34 cellular contexts compared by ENCODE assay signal in the genomic region with DNA sequence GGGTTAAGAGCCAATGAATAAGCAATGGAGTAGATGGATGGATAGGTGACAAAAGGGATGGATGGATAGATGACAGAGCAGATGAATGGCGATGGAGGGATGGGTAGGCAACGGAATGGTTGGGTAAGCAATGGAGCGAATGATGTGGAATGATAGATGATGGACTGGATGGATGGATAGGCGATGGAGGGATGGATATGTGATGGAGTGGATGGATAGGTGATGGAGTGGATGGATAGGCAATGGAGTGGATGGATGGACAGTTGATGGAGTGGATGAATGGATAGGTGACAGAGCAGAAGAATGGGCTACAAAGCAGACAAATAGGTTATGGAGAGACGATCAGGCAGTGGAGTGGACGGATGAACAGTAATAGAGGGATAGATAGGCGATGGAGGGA.
"Had no signal": no experiment of that assay in that cellular context is flagged by ENCODE, and none has a peak within 500 bp of the region (broad histone marks: within the 10 kb centered on the region; RNA-seq: fewer than 3 reads in every experiment).

No MANE protein-coding gene starts in this region.

- H3K36me3 ChIP-seq: adrenal gland, brain microvascular endothelial cell, breast epithelium had no signal

- H3K36me3 Mint-ChIP-seq: activated CD4-positive, alpha-beta memory T cell treated with anti-CD3 and anti-CD28 coated beads for 36 hours had no signal

- H3K27ac Mint-ChIP-seq: activated B cell treated with CpG ODN at 0.5 μM for 24 hours; activated CD4-positive, alpha-beta memory T cell treated with anti-CD3 and anti-CD28 coated beads for 36 hours; activated CD4-positive, alpha-beta T cell treated with anti-CD3 and anti-CD28 coated beads, Interleukin-2, amount 10 ng/mL, durations not matched to agents 24 days and 14 days; activated CD8-positive, alpha-beta T cell treated with anti-CD3 and anti-CD28 coated beads for 36 hours; activated naive CD4-positive, alpha-beta T cell treated with anti-CD3 and anti-CD28 coated beads for 36 hours; activated naive CD4-positive, alpha-beta T cell treated with anti-CD3 and anti-CD28 coated beads, Interleukin-2, amount 50 U/mL, for 72 hours; activated naive CD8-positive, alpha-beta T cell treated with anti-CD3 and anti-CD28 coated beads for 36 hours; activated T-cell treated with anti-CD3 and anti-CD28 coated beads, Interleukin-2, amount 50 U/mL, for 72 hours; activated T-helper 1 cell treated with anti-CD3 and anti-CD28 coated beads, Interleukin-12 subunit alpha, Interleukin-12 subunit beta, Interleukin-2, Interleukin-4 antibody, amounts not matched to agents 30 ng/mL and 10 ng/mL and 1 ng/mL, durations not matched to agents 14 hours and 24 hours and 36 hours; activated T-helper 17 cell treated with anti-CD3 and anti-CD28 coated beads, Interleukin-2, amount 50 U/mL, for 72 hours; T-helper 1 cell treated with Interleukin-12 subunit alpha and Interleukin-12 subunit beta and Interleukin-4 antibody, amounts not matched to agents 30 μg/mL and 1 μg/mL, for 36 hours; T-helper 2 cell treated with Interferon-gamma antibody and Interleukin-4, amounts not matched to agents 5 μg/mL and 100 μg/mL, for 36 hours had no signal

- DNase-seq: activated B cell treated with CpG ODN at 0.5 μM for 24 hours; activated CD4-positive, alpha-beta memory T cell treated with anti-CD3 and anti-CD28 coated beads for 36 hours; activated CD4-positive, alpha-beta T cell treated with anti-CD3 and anti-CD28 coated beads for 4 hours; activated CD4-positive, alpha-beta T cell treated with anti-CD3 and anti-CD28 coated beads, Interleukin-2, amount 10 ng/mL, durations not matched to agents 24 days and 14 days; activated CD4-positive, alpha-beta T cell treated with anti-CD3 and anti-CD28 coated beads, Interleukin-2, amount 50 U/mL, for 1 hour; activated CD4-positive, alpha-beta T cell treated with anti-CD3 and anti-CD28 coated beads, Interleukin-2, amount 50 U/mL, for 4 hours; activated CD4-positive, CD25-positive, alpha-beta regulatory T cell treated with anti-CD3 and anti-CD28 coated beads, Interleukin-2, amount 50 U/mL, for 72 hours; activated CD8-positive, alpha-beta memory T cell treated with anti-CD3 and anti-CD28 coated beads, Interleukin-2, amount 50 U/mL, for 4 hours; activated CD8-positive, alpha-beta T cell treated with anti-CD3 and anti-CD28 coated beads for 36 hours; activated effector memory CD4-positive, alpha-beta T cell treated with anti-CD3 and anti-CD28 coated beads, Interleukin-2, amount 50 U/mL, for 16 hours; activated gamma-delta T cell treated with Interleukin-2 at 50 U/mL for 16 hours; activated naive CD4-positive, alpha-beta T cell; activated naive CD4-positive, alpha-beta T cell treated with anti-CD3 and anti-CD28 coated beads for 36 hours; activated naive CD4-positive, alpha-beta T cell treated with anti-CD3 and anti-CD28 coated beads, Interleukin-2, amount 50 U/mL, for 16 hours; activated naive CD8-positive, alpha-beta T cell treated with anti-CD3 and anti-CD28 coated beads for 36 hours; activated T-cell treated with anti-CD3 and anti-CD28 coated beads for 4 hours; activated T-cell treated with anti-CD3 and anti-CD28 coated beads, Interleukin-2, amount 50 U/mL, for 1 hour; activated T-cell treated with anti-CD3 and anti-CD28 coated beads, Interleukin-2, amount 50 U/mL, for 4 hours; activated T-cell treated with anti-CD3 and anti-CD28 coated beads, Interleukin-2, amount 50 U/mL, for 72 hours; adrenal gland; amniotic stem cell; body of pancreas; brain microvascular endothelial cell; central memory CD4-positive, alpha-beta T cell; T-helper 1 cell; T-helper 2 cell; T-helper 9 cell had no signal

- H3K27ac ChIP-seq: adrenal gland, body of pancreas, brain microvascular endothelial cell, breast epithelium, VCaP had no signal

- H3K27me3 Mint-ChIP-seq: activated B cell treated with CpG ODN at 0.5 μM for 24 hours; activated CD4-positive, alpha-beta memory T cell treated with anti-CD3 and anti-CD28 coated beads for 36 hours; activated CD4-positive, alpha-beta T cell treated with anti-CD3 and anti-CD28 coated beads, Interleukin-2, amount 10 ng/mL, durations not matched to agents 24 days and 14 days; activated CD8-positive, alpha-beta T cell treated with anti-CD3 and anti-CD28 coated beads for 36 hours; activated naive CD8-positive, alpha-beta T cell treated with anti-CD3 and anti-CD28 coated beads for 36 hours had no signal

- H3K4me3 ChIP-seq: adrenal gland, body of pancreas, breast epithelium had no signal

- H3K4me1 Mint-ChIP-seq: activated B cell treated with CpG ODN at 0.5 μM for 24 hours; activated CD4-positive, alpha-beta T cell treated with anti-CD3 and anti-CD28 coated beads, Interleukin-2, amount 10 ng/mL, durations not matched to agents 24 days and 14 days; activated naive CD8-positive, alpha-beta T cell treated with anti-CD3 and anti-CD28 coated beads for 36 hours had no signal

- ATAC-seq: activated CD8-positive, alpha-beta T cell treated with anti-CD3 and anti-CD28 coated beads for 36 hours; activated naive CD4-positive, alpha-beta T cell treated with anti-CD3 and anti-CD28 coated beads, Interleukin-2, amount 50 U/mL, for 72 hours; activated T-cell treated with anti-CD3 and anti-CD28 coated beads, Interleukin-2, amount 50 U/mL, for 4 hours; activated T-cell treated with anti-CD3 and anti-CD28 coated beads, Interleukin-2, amount 50 U/mL, for 72 hours; activated T-helper 17 cell treated with anti-CD3 and anti-CD28 coated beads, Interleukin-2, amount 50 U/mL, for 72 hours; body of pancreas had no signal

- H3K27me3 ChIP-seq: adrenal gland, brain microvascular endothelial cell had no signal

- H3K9me3 ChIP-seq: adrenal gland, body of pancreas had no signal

- H3K4me3 Mint-ChIP-seq: activated B cell treated with CpG ODN at 0.5 μM for 24 hours; activated CD4-positive, alpha-beta memory T cell treated with anti-CD3 and anti-CD28 coated beads for 36 hours; activated CD4-positive, alpha-beta T cell treated with anti-CD3 and anti-CD28 coated beads, Interleukin-2, amount 10 ng/mL, durations not matched to agents 24 days and 14 days; activated CD8-positive, alpha-beta T cell treated with anti-CD3 and anti-CD28 coated beads for 36 hours; activated naive CD4-positive, alpha-beta T cell treated with anti-CD3 and anti-CD28 coated beads for 36 hours; activated naive CD8-positive, alpha-beta T cell treated with anti-CD3 and anti-CD28 coated beads for 36 hours; activated T-cell treated with anti-CD3 and anti-CD28 coated beads, Interleukin-2, amount 50 U/mL, for 4 hours; activated T-cell treated with anti-CD3 and anti-CD28 coated beads, Interleukin-2, amount 50 U/mL, for 72 hours; activated T-helper 1 cell treated with anti-CD3 and anti-CD28 coated beads, Interleukin-12 subunit alpha, Interleukin-12 subunit beta, Interleukin-2, Interleukin-4 antibody, amounts not matched to agents 30 ng/mL and 10 ng/mL and 1 ng/mL, durations not matched to agents 14 hours and 24 hours and 36 hours; activated T-helper 17 cell treated with anti-CD3 and anti-CD28 coated beads, Interleukin-2, amount 50 U/mL, for 72 hours; T-helper 1 cell treated with Interleukin-12 subunit alpha and Interleukin-12 subunit beta and Interleukin-4 antibody, amounts not matched to agents 30 μg/mL and 1 μg/mL, for 36 hours; T-helper 2 cell treated with Interferon-gamma antibody and Interleukin-4, amounts not matched to agents 5 μg/mL and 100 μg/mL, for 36 hours had no signal

- H3K9me3 Mint-ChIP-seq: activated B cell treated with CpG ODN at 0.5 μM for 24 hours; activated naive CD4-positive, alpha-beta T cell treated with anti-CD3 and anti-CD28 coated beads for 36 hours; activated T-cell treated with anti-CD3 and anti-CD28 coated beads, Interleukin-2, amount 50 U/mL, for 4 hours; T-helper 2 cell treated with Interferon-gamma antibody and Interleukin-4, amounts not matched to agents 5 μg/mL and 100 μg/mL, for 36 hours had no signal

- H3K4me1 ChIP-seq: adrenal gland, body of pancreas, breast epithelium had no signal
